Comparison of ENCODE assay signal across 8 cellular contexts in genomic region chrX:53280703-53281320, GRCh38. TPM values are rescaled to one million over a fixed set of nuclear protein-coding genes. Genes with fewer than 3 reads are reported as not detected.
DNase-seq lines count a peak whose midpoint lies in the region; ATAC-seq, FAIRE-seq and TF ChIP-seq lines count a peak whose summit lies in the region.

No MANE protein-coding gene starts in this region.

- no peaks in the 10 kb centered on the region for H3K27me3 ChIP-seq in GM23338 (ENCODE audit: insufficient read depth)
- no peaks in the 10 kb centered on the region for H3K27me3 ChIP-seq in astrocyte (ENCODE audit: insufficient read depth, low read length)
- H3K27me3 ChIP-seq in right atrium auricular region: no peaks in the 10 kb centered on the region
- H3K27me3 ChIP-seq in skeletal muscle satellite cell (ENCODE audit: control insufficient read depth, insufficient read depth, low read length): peaks cover 18% of the 10 kb centered on the region
- no peaks in the 10 kb centered on the region for H3K27me3 ChIP-seq in Karpas-422 (ENCODE audit: low read length)

- H3K4me3 ChIP-seq in GM23338 (no peak overlapping the region), astrocyte (ENCODE audit: insufficient read depth, low read depth, low read length) (peak overlapping the region; percentile 25), right atrium auricular region (peak overlapping the region; percentile 28 to 47), skeletal muscle satellite cell (ENCODE audit: low read length) (peak overlapping the region; percentile 60), Karpas-422 (ENCODE audit: low read length) (no peak overlapping the region)

- DNase-seq in GM23338 (ENCODE audit: low spot score): no peak
- peak; percentile 48 for DNase-seq in astrocyte (ENCODE audit: low read depth)
- peak; percentile 70 for DNase-seq in right atrium auricular region (ENCODE audit: low spot score)
- DNase-seq in NCI-H510A treated with DMSO at 0.1 percent for 48 hours (lab: John Stamatoyannopoulos, UW): no peak
- no peak for DNase-seq in activated CD4-positive, alpha-beta memory T cell treated with anti-CD3 and anti-CD28 coated beads for 36 hours
- no peak for DNase-seq in Karpas-422

- no peak overlapping the region for H3K27ac Mint-ChIP-seq in GM23338
- H3K27ac Mint-ChIP-seq in astrocyte (ENCODE audit: unreplicated experiment): peak overlapping the region; percentile 66
- no peak overlapping the region for H3K27ac Mint-ChIP-seq in activated CD4-positive, alpha-beta memory T cell treated with anti-CD3 and anti-CD28 coated beads for 36 hours

- ATAC-seq in GM23338: peak; percentile 54
- no peak for ATAC-seq in HG02973 (IDR thresholded peaks at IDR 0.05; ENCODE audit: unreplicated experiment)

- H3K4me1 Mint-ChIP-seq in GM23338 (peaks cover 29% of the 10 kb centered on the region), astrocyte (ENCODE audit: low read depth, unreplicated experiment) (peaks cover 2% of the 10 kb centered on the region)
- peaks cover 6% of the 10 kb centered on the region for H3K4me1 Mint-ChIP-seq in activated CD4-positive, alpha-beta memory T cell treated with anti-CD3 and anti-CD28 coated beads for 36 hours (ENCODE audit: low read depth)

- H3K9ac ChIP-seq in astrocyte (ENCODE audit: low read length) (peak overlapping the region; percentile 60), skeletal muscle satellite cell (ENCODE audit: low read depth, low read length) (peak overlapping the region; percentile 72), Karpas-422 (ENCODE audit: low read length) (no peak overlapping the region)

- H3K27ac ChIP-seq in GM23338 (ENCODE audit: low read depth) (no peak overlapping the region), astrocyte (ENCODE audit: low read depth, low read length) (peak overlapping the region; percentile 49), right atrium auricular region (peak overlapping the region; percentile 65 to 66), Karpas-422 (ENCODE audit: low read length) (no peak overlapping the region)

- no peaks in the 10 kb centered on the region; the same call in 2 of the 3 replicates for H3K36me3 Mint-ChIP-seq in GM23338 (ENCODE audit: low read depth)
- no peaks in the 10 kb centered on the region for H3K36me3 Mint-ChIP-seq in astrocyte (ENCODE audit: low read depth, unreplicated experiment)
- no peaks in the 10 kb centered on the region for H3K36me3 Mint-ChIP-seq in activated CD4-positive, alpha-beta memory T cell treated with anti-CD3 and anti-CD28 coated beads for 36 hours

- H3K4me3 Mint-ChIP-seq in GM23338 (no peak overlapping the region), astrocyte (ENCODE audit: unreplicated experiment) (peak overlapping the region; percentile 20)
- H3K4me3 Mint-ChIP-seq in activated CD4-positive, alpha-beta memory T cell treated with anti-CD3 and anti-CD28 coated beads for 36 hours: no peak overlapping the region

- no peaks in the 10 kb centered on the region; the same call in 1 of the 2 replicates for H3K4me1 ChIP-seq in GM23338 (ENCODE audit: insufficient read depth)
- peaks cover 11% of the 10 kb centered on the region for H3K4me1 ChIP-seq in astrocyte (ENCODE audit: insufficient read depth, low read length)
- H3K4me1 ChIP-seq in right atrium auricular region: peaks cover 0 to 29% of the 10 kb centered on the region in 2 donors
- peaks cover 18% of the 10 kb centered on the region for H3K4me1 ChIP-seq in skeletal muscle satellite cell (ENCODE audit: control insufficient read depth, insufficient read depth, low read length)
- H3K4me1 ChIP-seq in Karpas-422 (ENCODE audit: low read length): no peaks in the 10 kb centered on the region

- no peaks in the 10 kb centered on the region for H3K9me2 ChIP-seq in GM23338 (ENCODE audit: insufficient read depth)
- H3K9me2 ChIP-seq in Karpas-422 (replicated peaks; ENCODE audit: insufficient read depth, low read length): no peaks in the 10 kb centered on the region

- H3K9me3 ChIP-seq in astrocyte (ENCODE audit: insufficient read depth, low read depth, low read length): no peaks in the 10 kb centered on the region
- H3K9me3 ChIP-seq in right atrium auricular region: no peaks in the 10 kb centered on the region
- H3K9me3 ChIP-seq in skeletal muscle satellite cell (replicated peaks; ENCODE audit: low read length): no peaks in the 10 kb centered on the region
- no peaks in the 10 kb centered on the region for H3K9me3 ChIP-seq in Karpas-422 (ENCODE audit: low read length)

- H2AFZ ChIP-seq in GM23338: no peak overlapping the region
- peak overlapping the region; percentile 46 for H2AFZ ChIP-seq in astrocyte (ENCODE audit: low read depth, low read length)
- no peak overlapping the region for H2AFZ ChIP-seq in Karpas-422 (ENCODE audit: low read length)

- no peaks in the 10 kb centered on the region for H3F3A ChIP-seq in GM23338 (replicated peaks; ENCODE audit: low read depth)

- H3K4me2 ChIP-seq in GM23338: no peak overlapping the region
- H3K4me2 ChIP-seq in astrocyte (ENCODE audit: low read length): peak overlapping the region; percentile 80
- H3K4me2 ChIP-seq in skeletal muscle satellite cell (ENCODE audit: low read length): peak overlapping the region; percentile 79
- H3K4me2 ChIP-seq in Karpas-422 (ENCODE audit: low read depth, low read length, poor library complexity, severe bottlenecking): no peak overlapping the region

- H3K79me2 ChIP-seq in GM23338 (replicated peaks; ENCODE audit: insufficient read depth) (peaks cover 4% of the 10 kb centered on the region; the same call in 1 of the 2 replicates), astrocyte (ENCODE audit: insufficient read depth, low read length) (no peaks in the 10 kb centered on the region), Karpas-422 (ENCODE audit: low read length) (no peaks in the 10 kb centered on the region)

- POLR2A ChIA-PET in activated CD4-positive, alpha-beta memory T cell treated with anti-CD3 and anti-CD28 coated beads for 36 hours (lab: Charles Lee): no interaction called here

- intact Hi-C loops in activated CD4-positive, alpha-beta memory T cell treated with anti-CD3 and anti-CD28 coated beads for 36 hours (cut with micrococcal nuclease): loop anchor here (10.0 kb wide), 1 partner anchor 154 kb away; the partner anchor contains the start of gene HSD17B10

- CTCF ChIA-PET in activated CD4-positive, alpha-beta memory T cell treated with anti-CD3 and anti-CD28 coated beads for 36 hours (lab: Charles Lee): interaction anchor here (0.6 to 1.4 kb wide), 4 partner anchors 10 to 174 kb away, joined by 3 to 4 read pairs (median 3); no protein-coding TSS in a partner anchor

- H3K9me3 Mint-ChIP-seq in GM23338: no peaks in the 10 kb centered on the region
- H3K9me3 Mint-ChIP-seq in astrocyte (ENCODE audit: unreplicated experiment): no peaks in the 10 kb centered on the region
- no peaks in the 10 kb centered on the region for H3K9me3 Mint-ChIP-seq in activated CD4-positive, alpha-beta memory T cell treated with anti-CD3 and anti-CD28 coated beads for 36 hours

- FAIRE-seq in astrocyte (lab: Jason Lieb, UNC): peak; percentile 100

- H3K27me3 Mint-ChIP-seq in GM23338 (ENCODE audit: insufficient read depth, low read depth, poor library complexity) (peaks cover 1% of the 10 kb centered on the region), astrocyte (ENCODE audit: low read depth, unreplicated experiment) (no peaks in the 10 kb centered on the region)
- no peaks in the 10 kb centered on the region for H3K27me3 Mint-ChIP-seq in activated CD4-positive, alpha-beta memory T cell treated with anti-CD3 and anti-CD28 coated beads for 36 hours

- H4K20me1 ChIP-seq in GM23338 (replicated peaks; ENCODE audit: insufficient read depth): no peaks in the 10 kb centered on the region
- H4K20me1 ChIP-seq in astrocyte (ENCODE audit: insufficient read depth, low read length): no peaks in the 10 kb centered on the region
- no peaks in the 10 kb centered on the region for H4K20me1 ChIP-seq in Karpas-422 (ENCODE audit: insufficient read depth, low read depth, low read length)

- TF ChIP-seq CTCF in GM23338 (conservative IDR thresholded peaks at IDR 0.05; ENCODE audit: low read depth in 2 of 2): no peak
- TF ChIP-seq CTCF in astrocyte (IDR thresholded peaks at IDR 0.05; ENCODE audit: insufficient read depth, low read depth, low read length): no peak
- no peak for TF ChIP-seq CTCF in right atrium auricular region (IDR thresholded peaks at IDR 0.05)

- H3K36me3 ChIP-seq in GM23338 (ENCODE audit: insufficient read depth) (no peaks in the 10 kb centered on the region), astrocyte (ENCODE audit: insufficient read depth, low read length) (no peaks in the 10 kb centered on the region), right atrium auricular region (no peaks in the 10 kb centered on the region), skeletal muscle satellite cell (ENCODE audit: insufficient read depth, low read length) (no peaks in the 10 kb centered on the region), Karpas-422 (ENCODE audit: insufficient read depth, low read length) (no peaks in the 10 kb centered on the region)

TF ChIP-seq in GM23338, 12 proteins besides CTCF, POLR2A, EP300 and RAD21 (continues in another document):
- TF ChIP-seq NANOG (IDR thresholded peaks at IDR 0.05; ENCODE audit: borderline replicate concordance) (no peak), JUNB (IDR thresholded peaks at IDR 0.05; ENCODE audit: unreplicated experiment) (no peak)

RNA-seq across cellular contexts. Expression of gene IQSEC2, which starts 0.6 kb away (rescaled TPM):
- total RNA-seq in GM23338 (2014; rRNA removed; shearing (Covaris generic)): 81.6 and 92.2 TPM in 2 replicates
- 10.7 and 12.3 TPM in 2 replicates for polyA plus RNA-seq in GM23338 (2016; fragmentation: Nextera tagmentation; extraction: Ambion mirVana)
- 8.2 and 9.2 TPM in 2 replicates for total RNA-seq in astrocyte
- total RNA-seq in right atrium auricular region: 10 to 100 TPM; 10.7 to 13.4 TPM
- 10.0 and 10.1 TPM in 2 replicates for total RNA-seq in skeletal muscle satellite cell (2012; rRNA removed)
- under 1 TPM; 0.39 to 0.74 TPM for total RNA-seq in activated CD4-positive, alpha-beta memory T cell treated with anti-CD3 and anti-CD28 coated beads for 36 hours
- total RNA-seq in Karpas-422 (2014; rRNA removed; shearing (Covaris generic); ENCODE audit: low replicate concordance): 0.07 TPM in 1 of 2 replicates, not detected in the other

RNA-seq across cellular contexts. Expression of gene KDM5C, which starts 55.8 kb away (rescaled TPM):
- 139 and 173 TPM in 2 replicates for total RNA-seq in GM23338 (2014; rRNA removed; shearing (Covaris generic))
- polyA plus RNA-seq in GM23338 (2016; fragmentation: Nextera tagmentation; extraction: Ambion mirVana): 18.3 and 20.3 TPM in 2 replicates
- total RNA-seq in astrocyte: 79.5 and 84.5 TPM in 2 replicates
- 10 to 100 TPM; 48.7 to 50.4 TPM for total RNA-seq in right atrium auricular region
- 79.5 and 131 TPM in 2 replicates for total RNA-seq in skeletal muscle satellite cell (2012; rRNA removed)
- total RNA-seq in activated CD4-positive, alpha-beta memory T cell treated with anti-CD3 and anti-CD28 coated beads for 36 hours: 10 to 100 TPM; 77.6 to 86.0 TPM
- 52.9 and 104 TPM in 2 replicates for total RNA-seq in Karpas-422 (2014; rRNA removed; shearing (Covaris generic); ENCODE audit: low replicate concordance)

Comparison
In these comparisons a context has a peak if more than half of its experiments do, and no peak if none do; other contexts are left out.
1. DNase-seq: peak in astrocyte (single experiment) and right atrium auricular region (single experiment); none in GM23338 (single experiment), NCI-H510A treated with DMSO at 0.1 percent for 48 hours (single experiment), activated CD4-positive, alpha-beta memory T cell treated with anti-CD3 and anti-CD28 coated beads for 36 hours (single experiment) and Karpas-422 (single experiment).
2. H3K27ac ChIP-seq: peak in astrocyte (single experiment) and right atrium auricular region (2 of 2); none in GM23338 (single experiment) and Karpas-422 (single experiment).
3. H3K4me2 ChIP-seq: peak in astrocyte (single experiment) and skeletal muscle satellite cell (single experiment); none in GM23338 (single experiment) and Karpas-422 (single experiment).
4. H3K4me3 ChIP-seq: peak in astrocyte (single experiment), right atrium auricular region (2 of 2) and skeletal muscle satellite cell (single experiment); none in GM23338 (single experiment) and Karpas-422 (single experiment).